23 cellular contexts compared by ENCODE assay signal in genomic region chr1:240888787-240889048, GRCh38.
"Had no signal": no experiment of that assay in that cellular context is flagged by ENCODE, and none has a peak within 500 bp of the region (broad histone marks: within the 10 kb centered on the region; RNA-seq: fewer than 3 reads in every experiment).

No MANE protein-coding gene starts in this region.

- H3K4me3 ChIP-seq: ascending aorta, cardiac muscle cell had no signal

- H3K27me3 ChIP-seq: ascending aorta, cardiac muscle cell had no signal

- H3K9me3 ChIP-seq: ascending aorta had no signal

- H3K4me1 ChIP-seq: ascending aorta had no signal

- H3K4me1 Mint-ChIP-seq: activated CD4-positive, alpha-beta T cell treated with anti-CD3 and anti-CD28 coated beads for 36 hours; activated CD4-positive, alpha-beta T cell treated with anti-CD3 and anti-CD28 coated beads, Interleukin-2, amount 10 ng/mL, durations not matched to agents 7 days and 5 days; activated naive CD4-positive, alpha-beta T cell treated with anti-CD3 and anti-CD28 coated beads, Interleukin-2, amount 50 U/mL, for 24 hours; activated naive CD8-positive, alpha-beta T cell treated with anti-CD3 and anti-CD28 coated beads, Interleukin-2, amount 10 ng/mL, durations not matched to agents 7 days and 5 days; central memory CD8-positive, alpha-beta T cell had no signal

- H3K36me3 Mint-ChIP-seq: activated naive CD4-positive, alpha-beta T cell treated with anti-CD3 and anti-CD28 coated beads, Interleukin-2, amount 50 U/mL, for 24 hours; activated naive CD8-positive, alpha-beta T cell treated with anti-CD3 and anti-CD28 coated beads, Interleukin-2, amount 10 ng/mL, durations not matched to agents 7 days and 5 days had no signal

- H3K36me3 ChIP-seq: ascending aorta, cardiac muscle cell had no signal

- H3K27ac ChIP-seq: ascending aorta, cardiac muscle cell had no signal

- DNase-seq: activated CD4-positive, alpha-beta T cell treated with anti-CD3 and anti-CD28 coated beads for 36 hours; activated CD4-positive, alpha-beta T cell treated with anti-CD3 and anti-CD28 coated beads, Interleukin-2, amount 50 U/mL, for 48 hours; activated gamma-delta T cell; activated naive CD4-positive, alpha-beta T cell treated with Interleukin-2 at 50 U/mL for 16 hours; activated naive CD8-positive, alpha-beta T cell treated with anti-CD3 and anti-CD28 coated beads, Interleukin-2, amount 10 ng/mL, durations not matched to agents 7 days and 5 days; activated T-cell treated with anti-CD3 and anti-CD28 coated beads, Interleukin-2, amount 50 U/mL, for 24 hours; NCI-H1105; NCI-H1417 treated with DMSO at 0.1 percent for 48 hours; NCI-H226; NCI-H446 treated with DMSO at 0.1 percent for 48 hours; Right ventricle myocardium superior; T-helper 1 cell; T1000 had no signal

- H3K27ac Mint-ChIP-seq: activated CD4-positive, alpha-beta T cell treated with anti-CD3 and anti-CD28 coated beads for 36 hours; activated CD4-positive, alpha-beta T cell treated with anti-CD3 and anti-CD28 coated beads, Interleukin-2, amount 10 ng/mL, durations not matched to agents 7 days and 5 days; activated CD8-positive, alpha-beta T cell treated with anti-CD3 and anti-CD28 coated beads, Interleukin-2, amount 10 ng/mL, durations not matched to agents 7 days and 5 days; activated naive CD4-positive, alpha-beta T cell treated with anti-CD3 and anti-CD28 coated beads, Interleukin-2, amount 50 U/mL, for 24 hours; activated naive CD8-positive, alpha-beta T cell treated with anti-CD3 and anti-CD28 coated beads, Interleukin-2, amount 10 ng/mL, durations not matched to agents 7 days and 5 days; activated T-cell treated with anti-CD3 and anti-CD28 coated beads, Interleukin-2, amount 50 U/mL, for 24 hours; activated T-helper 2 cell treated with anti-CD3 and anti-CD28 coated beads, Interferon-gamma antibody, Interleukin-2, Interleukin-4, amounts not matched to agents 10 μg/mL and 5 μg/mL and 100 μg/mL, durations not matched to agents 14 hours and 24 hours and 36 hours had no signal

- H3K4me3 Mint-ChIP-seq: activated CD4-positive, alpha-beta T cell treated with anti-CD3 and anti-CD28 coated beads for 36 hours; activated CD4-positive, alpha-beta T cell treated with anti-CD3 and anti-CD28 coated beads, Interleukin-2, amount 10 ng/mL, durations not matched to agents 7 days and 5 days; activated CD8-positive, alpha-beta T cell treated with anti-CD3 and anti-CD28 coated beads, Interleukin-2, amount 10 ng/mL, durations not matched to agents 7 days and 5 days; activated naive CD4-positive, alpha-beta T cell treated with anti-CD3 and anti-CD28 coated beads, Interleukin-2, amount 50 U/mL, for 24 hours; activated naive CD8-positive, alpha-beta T cell treated with anti-CD3 and anti-CD28 coated beads, Interleukin-2, amount 10 ng/mL, durations not matched to agents 7 days and 5 days; activated T-cell treated with anti-CD3 and anti-CD28 coated beads, Interleukin-2, amount 50 U/mL, for 24 hours; central memory CD8-positive, alpha-beta T cell had no signal

- FAIRE-seq: RCC 7860, TTC549 had no signal

- ATAC-seq: activated CD4-positive, alpha-beta T cell treated with anti-CD3 and anti-CD28 coated beads for 36 hours; activated CD4-positive, CD25-positive, alpha-beta regulatory T cell treated with anti-CD3 and anti-CD28 coated beads, Interleukin-2, amount 50 U/mL, for 24 hours; activated CD8-positive, alpha-beta T cell treated with anti-CD3 and anti-CD28 coated beads, Interleukin-2, amount 10 ng/mL, durations not matched to agents 7 days and 5 days had no signal

- H3K9me3 Mint-ChIP-seq: activated CD4-positive, alpha-beta T cell treated with anti-CD3 and anti-CD28 coated beads, Interleukin-2, amount 10 ng/mL, durations not matched to agents 7 days and 5 days; activated naive CD4-positive, alpha-beta T cell treated with anti-CD3 and anti-CD28 coated beads, Interleukin-2, amount 50 U/mL, for 24 hours; activated naive CD8-positive, alpha-beta T cell treated with anti-CD3 and anti-CD28 coated beads, Interleukin-2, amount 10 ng/mL, durations not matched to agents 7 days and 5 days; activated T-helper 2 cell treated with anti-CD3 and anti-CD28 coated beads, Interferon-gamma antibody, Interleukin-2, Interleukin-4, amounts not matched to agents 10 μg/mL and 5 μg/mL and 100 μg/mL, durations not matched to agents 14 hours and 24 hours and 36 hours had no signal

- H3K27me3 Mint-ChIP-seq: activated CD4-positive, alpha-beta T cell treated with anti-CD3 and anti-CD28 coated beads for 36 hours; activated CD4-positive, alpha-beta T cell treated with anti-CD3 and anti-CD28 coated beads, Interleukin-2, amount 10 ng/mL, durations not matched to agents 7 days and 5 days; activated naive CD4-positive, alpha-beta T cell treated with anti-CD3 and anti-CD28 coated beads, Interleukin-2, amount 50 U/mL, for 24 hours; activated naive CD8-positive, alpha-beta T cell treated with anti-CD3 and anti-CD28 coated beads, Interleukin-2, amount 10 ng/mL, durations not matched to agents 7 days and 5 days; activated T-cell treated with anti-CD3 and anti-CD28 coated beads, Interleukin-2, amount 50 U/mL, for 24 hours; central memory CD8-positive, alpha-beta T cell had no signal
